ENCODE assay signal across 9 cellular contexts in the genomic region with DNA sequence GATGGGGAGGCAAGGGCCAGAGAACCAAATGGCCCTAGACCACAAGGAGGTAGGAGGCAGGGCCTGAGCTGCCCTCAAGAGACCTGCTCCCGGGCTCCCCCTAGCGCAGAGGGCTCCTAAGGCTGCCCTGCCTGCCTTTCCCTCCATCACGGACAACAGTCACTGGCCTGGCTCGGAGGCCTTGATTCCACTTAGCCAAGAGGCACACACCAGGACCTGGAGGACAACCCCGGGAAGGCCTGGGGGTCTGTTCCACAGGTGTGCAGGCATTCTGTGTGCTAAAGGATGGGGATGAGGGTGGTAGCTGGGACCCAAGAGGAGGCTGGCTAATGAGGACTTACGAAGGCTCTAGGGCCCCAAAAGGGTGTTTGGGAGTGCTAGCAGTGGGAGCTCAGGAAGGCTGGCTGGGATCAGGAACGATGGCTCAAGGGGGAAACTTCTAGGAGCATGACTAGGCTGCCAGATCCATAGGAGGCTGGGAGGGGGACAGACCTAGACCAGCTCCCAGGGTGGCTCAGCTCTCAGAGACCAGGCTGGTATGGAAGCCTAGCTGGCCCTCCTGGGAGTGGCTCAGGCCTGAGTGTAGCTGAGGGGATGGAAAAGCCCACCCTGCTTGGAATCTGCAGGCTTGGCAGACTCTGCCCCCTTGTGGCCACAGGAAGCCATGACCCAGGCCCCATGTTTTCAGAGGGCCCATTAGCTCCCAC. TPM values are rescaled to one million over a fixed set of nuclear protein-coding genes. Genes with fewer than 3 reads are reported as not detected.
DNase-seq lines count a peak whose midpoint lies in the region; ATAC-seq and TF ChIP-seq lines count a peak whose summit lies in the region.
"Had no signal": no experiment of that assay in that cellular context is flagged by ENCODE, and none has a peak within 500 bp of the region (broad histone marks: within the 10 kb centered on the region; RNA-seq: fewer than 3 reads in every experiment).

No MANE protein-coding gene starts in this region.

- intact Hi-C loops in activated T-helper 1 cell treated with anti-CD3 and anti-CD28 coated beads, Interleukin-12 subunit alpha, Interleukin-12 subunit beta, Interleukin-2, Interleukin-4 antibody, amounts not matched to agents 30 ng/mL and 10 ng/mL and 1 ng/mL, durations not matched to agents 14 hours and 24 hours and 36 hours (cut with micrococcal nuclease): loop anchor here (1.0 to 5.0 kb wide), 5 partner anchors 12 to 708 kb away; a partner anchor contains a TSS

- no peak overlapping the region for H3K27ac Mint-ChIP-seq in activated T-helper 1 cell treated with anti-CD3 and anti-CD28 coated beads, Interleukin-12 subunit alpha, Interleukin-12 subunit beta, Interleukin-2, Interleukin-4 antibody, amounts not matched to agents 30 ng/mL and 10 ng/mL and 1 ng/mL, durations not matched to agents 14 hours and 24 hours and 36 hours
- H3K27ac Mint-ChIP-seq: T-helper 1 cell treated with Interleukin-12 subunit alpha and Interleukin-12 subunit beta and Interleukin-4 antibody, amounts not matched to agents 30 μg/mL and 1 μg/mL, for 36 hours had no signal

- H3K36me3 ChIP-seq in OCI-LY3 (replicated peaks; ENCODE audit: low read depth, low read length): no peaks in the 10 kb centered on the region

- H3K4me2 ChIP-seq in OCI-LY3 (ENCODE audit: low read length): peak overlapping the region; percentile 41

- H4K20me1 ChIP-seq in OCI-LY3 (ENCODE audit: insufficient read depth, low read length): no peaks in the 10 kb centered on the region

- H3K4me3 Mint-ChIP-seq in activated T-helper 1 cell treated with anti-CD3 and anti-CD28 coated beads, Interleukin-12 subunit alpha, Interleukin-12 subunit beta, Interleukin-2, Interleukin-4 antibody, amounts not matched to agents 30 ng/mL and 10 ng/mL and 1 ng/mL, durations not matched to agents 14 hours and 24 hours and 36 hours: no peak overlapping the region

- DNase-seq in COR-L47 (lab: John Stamatoyannopoulos, UW): peak; percentile 29
- peak; percentile 94 for DNase-seq in HuH-7.5 (ENCODE audit: low spot score)
- DNase-seq in activated T-helper 1 cell treated with anti-CD3 and anti-CD28 coated beads, Interleukin-12 subunit alpha, Interleukin-12 subunit beta, Interleukin-2, Interleukin-4 antibody, amounts not matched to agents 30 ng/mL and 10 ng/mL and 1 ng/mL, durations not matched to agents 14 hours and 24 hours and 36 hours (ENCODE audit: low spot score): peak; percentile 32
- peak in 1 of 2 donors; percentile 73 for DNase-seq in foreskin fibroblast
- peak in 33 of 56 donors; percentile 14 to 78 (median 37) for DNase-seq in nucleus accumbens (lab: John Stamatoyannopoulos, UW)

- peaks cover 9% of the 10 kb centered on the region for H3K4me1 Mint-ChIP-seq in activated T-helper 1 cell treated with anti-CD3 and anti-CD28 coated beads, Interleukin-12 subunit alpha, Interleukin-12 subunit beta, Interleukin-2, Interleukin-4 antibody, amounts not matched to agents 30 ng/mL and 10 ng/mL and 1 ng/mL, durations not matched to agents 14 hours and 24 hours and 36 hours (ENCODE audit: low read depth)

- no peak for ATAC-seq in GM18502 (IDR thresholded peaks at IDR 0.05; ENCODE audit: poor library complexity, unreplicated experiment)
- ATAC-seq in GM19467 (IDR thresholded peaks at IDR 0.05; ENCODE audit: unreplicated experiment): no peak

- no peak overlapping the region for H3K27ac ChIP-seq in OCI-LY3 (ENCODE audit: low read length)

- no peaks in the 10 kb centered on the region for H3K9me3 Mint-ChIP-seq in activated T-helper 1 cell treated with anti-CD3 and anti-CD28 coated beads, Interleukin-12 subunit alpha, Interleukin-12 subunit beta, Interleukin-2, Interleukin-4 antibody, amounts not matched to agents 30 ng/mL and 10 ng/mL and 1 ng/mL, durations not matched to agents 14 hours and 24 hours and 36 hours
- H3K9me3 Mint-ChIP-seq: T-helper 1 cell treated with Interleukin-12 subunit alpha and Interleukin-12 subunit beta and Interleukin-4 antibody, amounts not matched to agents 30 μg/mL and 1 μg/mL, for 36 hours had no signal

- H3K36me3 Mint-ChIP-seq in activated T-helper 1 cell treated with anti-CD3 and anti-CD28 coated beads, Interleukin-12 subunit alpha, Interleukin-12 subunit beta, Interleukin-2, Interleukin-4 antibody, amounts not matched to agents 30 ng/mL and 10 ng/mL and 1 ng/mL, durations not matched to agents 14 hours and 24 hours and 36 hours (ENCODE audit: low read depth): peaks cover 9% of the 10 kb centered on the region

- H3K27me3 Mint-ChIP-seq in activated T-helper 1 cell treated with anti-CD3 and anti-CD28 coated beads, Interleukin-12 subunit alpha, Interleukin-12 subunit beta, Interleukin-2, Interleukin-4 antibody, amounts not matched to agents 30 ng/mL and 10 ng/mL and 1 ng/mL, durations not matched to agents 14 hours and 24 hours and 36 hours (ENCODE audit: insufficient read depth): peaks cover 14% of the 10 kb centered on the region

- no peaks in the 10 kb centered on the region for H3K4me1 ChIP-seq in OCI-LY3 (ENCODE audit: low read length)

- TF ChIP-seq CTCF in OCI-LY3 (IDR thresholded peaks at IDR 0.05; ENCODE audit: low read depth, low read length) (peak; percentile 58), foreskin fibroblast (IDR thresholded peaks at IDR 0.05; ENCODE audit: low read depth, low read length) (peak; percentile 91)

- no peaks in the 10 kb centered on the region for H3K9me3 ChIP-seq in OCI-LY3 (ENCODE audit: insufficient read depth, low read length)

- H3K79me2 ChIP-seq in OCI-LY3 (ENCODE audit: low read length): no peaks in the 10 kb centered on the region

- H3K9ac ChIP-seq in OCI-LY3 (ENCODE audit: low read length): no peak overlapping the region

- H3K4me3 ChIP-seq in OCI-LY3 (ENCODE audit: low read length) (peak overlapping the region; percentile 26; the same call in 1 of the 2 replicates), foreskin fibroblast (ENCODE audit: low read depth in 1 of 2, low read length in 2 of 2) (peak overlapping the region in 1 of 2 donors; percentile 56)

- no peaks in the 10 kb centered on the region for H3K27me3 ChIP-seq in OCI-LY3 (ENCODE audit: low read depth, low read length)

- H2AFZ ChIP-seq in OCI-LY3 (ENCODE audit: low read depth, low read length): 0 out of 2 replicates have a peak overlapping the region, but pooled peaks have one; percentile 30

RNA-seq across cellular contexts. Expression of a gene that starts 0.8 kb away (rescaled TPM):
- total RNA-seq in activated T-helper 1 cell treated with anti-CD3 and anti-CD28 coated beads, Interleukin-12 subunit alpha, Interleukin-12 subunit beta, Interleukin-2, Interleukin-4 antibody, amounts not matched to agents 30 ng/mL and 10 ng/mL and 1 ng/mL, durations not matched to agents 14 hours and 24 hours and 36 hours: 0.24 and 0.88 TPM in 2 replicates

RNA-seq across cellular contexts. Expression of a gene that starts 12.3 kb away (rescaled TPM):
- 28.6 and 33.9 TPM in 2 replicates for total RNA-seq in activated T-helper 1 cell treated with anti-CD3 and anti-CD28 coated beads, Interleukin-12 subunit alpha, Interleukin-12 subunit beta, Interleukin-2, Interleukin-4 antibody, amounts not matched to agents 30 ng/mL and 10 ng/mL and 1 ng/mL, durations not matched to agents 14 hours and 24 hours and 36 hours

RNA-seq across cellular contexts. Expression of a gene that starts 35.4 kb away (rescaled TPM):
- total RNA-seq in activated T-helper 1 cell treated with anti-CD3 and anti-CD28 coated beads, Interleukin-12 subunit alpha, Interleukin-12 subunit beta, Interleukin-2, Interleukin-4 antibody, amounts not matched to agents 30 ng/mL and 10 ng/mL and 1 ng/mL, durations not matched to agents 14 hours and 24 hours and 36 hours: 73.8 and 74.8 TPM in 2 replicates

RNA-seq across cellular contexts. Expression of a gene that starts 40.3 kb away (rescaled TPM):
- 187 and 195 TPM in 2 replicates for total RNA-seq in activated T-helper 1 cell treated with anti-CD3 and anti-CD28 coated beads, Interleukin-12 subunit alpha, Interleukin-12 subunit beta, Interleukin-2, Interleukin-4 antibody, amounts not matched to agents 30 ng/mL and 10 ng/mL and 1 ng/mL, durations not matched to agents 14 hours and 24 hours and 36 hours

RNA-seq across cellular contexts. Expression of a gene that starts 44.6 kb away (rescaled TPM):
- 51.2 and 51.3 TPM in 2 replicates for total RNA-seq in activated T-helper 1 cell treated with anti-CD3 and anti-CD28 coated beads, Interleukin-12 subunit alpha, Interleukin-12 subunit beta, Interleukin-2, Interleukin-4 antibody, amounts not matched to agents 30 ng/mL and 10 ng/mL and 1 ng/mL, durations not matched to agents 14 hours and 24 hours and 36 hours
